In genomic region chr15:27993996-27994775, GRCh38 we compare ENCODE assay signal across 29 cellular contexts.
A peak's percentile ranks its signal among the peaks of the same experiment; 100 is the strongest.
DNase-seq lines count a peak whose midpoint lies in the region; ATAC-seq, FAIRE-seq and TF ChIP-seq lines count a peak whose summit lies in the region.
"Had no signal": no experiment of that assay in that cellular context is flagged by ENCODE, and none has a peak within 500 bp of the region (broad histone marks: within the 10 kb centered on the region; RNA-seq: fewer than 3 reads in every experiment).

No MANE protein-coding gene starts in this region.

- intact Hi-C loops in activated CD8-positive, alpha-beta T cell treated with anti-CD3 and anti-CD28 coated beads for 36 hours (cut with micrococcal nuclease) = no loop called here
- intact Hi-C loops in left colon (cut with DNase I, micrococcal nuclease) = no loop called here

- no peak overlapping the region for H2BK20ac ChIP-seq in H1 (ENCODE audit: low read length)

- H3K9ac ChIP-seq in H1 (replicated peaks in 1 of 4; ENCODE audit: extremely low read depth in 1 of 4, low read depth in 3 of 4, low read length in 3 of 4) = no peak overlapping the region
- H3K9ac ChIP-seq: BLaER1 had no signal

- FAIRE-seq in H1 (lab: Jason Lieb, UNC) = no peak
- FAIRE-seq: GM18507, kidney had no signal

- no peak for TF ChIP-seq RAD21 in H1 (IDR thresholded peaks at IDR 0.05 in 1 of 2, conservative IDR thresholded peaks at IDR 0.05 in 1 of 2; ENCODE audit: low read depth in 2 of 2, low read length in 2 of 2)

- no peak overlapping the region for H3K4me2 ChIP-seq in H1 (ENCODE audit: insufficient read depth in 1 of 2, low read depth in 2 of 2, low read length in 2 of 2)
- H3K4me2 ChIP-seq: BLaER1, smooth muscle cell had no signal

- H3K9me3 Mint-ChIP-seq in activated CD8-positive, alpha-beta T cell treated with anti-CD3 and anti-CD28 coated beads for 36 hours = no peaks in the 10 kb centered on the region

- no peak for TF ChIP-seq EP300 in H1 (IDR thresholded peaks at IDR 0.05; ENCODE audit: borderline replicate concordance in 1 of 2, low read depth in 2 of 2, low read length in 2 of 2)

- no peaks in the 10 kb centered on the region for H3K4me1 Mint-ChIP-seq in activated CD8-positive, alpha-beta T cell treated with anti-CD3 and anti-CD28 coated beads for 36 hours (ENCODE audit: low read depth)
- H3K4me1 Mint-ChIP-seq: IgD-negative memory B cell, WTC11 had no signal

- H4K91ac ChIP-seq in H1 (replicated peaks; ENCODE audit: insufficient read length, low read length) = no peak overlapping the region

- H3K56ac ChIP-seq in H1 (replicated peaks; ENCODE audit: insufficient read length, low read depth, low read length) = no peak overlapping the region

- no peaks in the 10 kb centered on the region for H3K27me3 Mint-ChIP-seq in activated CD8-positive, alpha-beta T cell treated with anti-CD3 and anti-CD28 coated beads for 36 hours
- H3K27me3 Mint-ChIP-seq: IgD-negative memory B cell had no signal

- no peak overlapping the region for H3K4ac ChIP-seq in H1 (replicated peaks; ENCODE audit: insufficient read length, low read depth, low read length)

- H4K5ac ChIP-seq in H1 (ENCODE audit: insufficient read length, low read depth, low read length) = no peak overlapping the region

- no peak overlapping the region for H3K27ac ChIP-seq in H1 (ENCODE audit: low read depth, low read length)
- H3K27ac ChIP-seq: BLaER1, ovary, right atrium auricular region, transverse colon had no signal

- no peaks in the 10 kb centered on the region for H3K79me1 ChIP-seq in H1 (ENCODE audit: low read depth, low read length)

- no peak overlapping the region for H4K8ac ChIP-seq in H1 (ENCODE audit: extremely low read depth, insufficient read depth, low read length)

- no peaks in the 10 kb centered on the region for H4K20me1 ChIP-seq in H1 (replicated peaks in 1 of 2; ENCODE audit: control insufficient read depth in 1 of 2, insufficient read depth in 2 of 2, low read length in 2 of 2)
- H4K20me1 ChIP-seq: BLaER1 had no signal

- H3K9me3 ChIP-seq in H1 (ENCODE audit: insufficient read depth in 2 of 2, low read depth in 1 of 2, low read length in 1 of 2) = no peaks in the 10 kb centered on the region
- H3K9me3 ChIP-seq: BLaER1, HAP-1, mucosa of descending colon, ovary, right atrium auricular region, transverse colon had no signal

- no peak overlapping the region for H2BK120ac ChIP-seq in H1 (replicated peaks; ENCODE audit: low read depth, low read length)

- H3K79me2 ChIP-seq in H1 (ENCODE audit: control insufficient read depth in 1 of 2, insufficient read depth in 2 of 2, low read length in 2 of 2) = no peaks in the 10 kb centered on the region

- no peaks in the 10 kb centered on the region for H3K27me3 ChIP-seq in H1 (replicated peaks in 1 of 4; ENCODE audit: control insufficient read depth in 3 of 4, extremely low read depth in 1 of 4, insufficient read depth in 3 of 4, low read length in 3 of 4)
- H3K27me3 ChIP-seq: BLaER1, ovary, right atrium auricular region, transverse colon had no signal

- H3K36me3 ChIP-seq in H1 (ENCODE audit: control insufficient read depth in 2 of 4, insufficient read depth in 4 of 4, low read length in 3 of 4) = no peaks in the 10 kb centered on the region
- H3K36me3 ChIP-seq: BLaER1, HAP-1, ovary, right atrium auricular region, transverse colon had no signal

- no peak overlapping the region for H2AFZ ChIP-seq in H1 (ENCODE audit: low read length)

- TF ChIP-seq POLR2A in H1 (IDR thresholded peaks at IDR 0.05; ENCODE audit: control extremely low read depth in 1 of 2, low read depth in 2 of 2, low read length in 2 of 2) = no peak

- H3K4me3 Mint-ChIP-seq in activated CD8-positive, alpha-beta T cell treated with anti-CD3 and anti-CD28 coated beads for 36 hours = no peak overlapping the region
- H3K4me3 Mint-ChIP-seq: activated T-cell treated with anti-CD3 and anti-CD28 coated beads, Interleukin-2, amount 50 U/mL, for 72 hours; natural killer cell treated with Interleukin-12 subunit alpha and Interleukin-12 subunit beta and Interleukin-15 and Interleukin-18, amount 100 ng/mL, for 72 hours; WTC11 had no signal

- DNase-seq in SHP77 (lab: John Stamatoyannopoulos, UW) (peak; percentile 5 to 49), SHP77 treated with DMSO at 0.1 percent for 48 hours (lab: John Stamatoyannopoulos, UW) (no peak), NCI-H2171 (lab: John Stamatoyannopoulos, UW) (peak; percentile 54), H1 (ENCODE audit: low read depth in 1 of 2, low spot score in 2 of 2) (no peak), dedifferentiated amniotic fluid mesenchymal stem cell (ENCODE audit: extremely low spot score) (no peak), left colon (no peak)
- no peak for DNase-seq in activated CD8-positive, alpha-beta T cell treated with anti-CD3 and anti-CD28 coated beads for 36 hours
- DNase-seq: activated naive CD4-positive, alpha-beta T cell; activated T-cell treated with anti-CD3 and anti-CD28 coated beads, Interleukin-2, amount 50 U/mL, for 72 hours; effector CD8-positive, alpha-beta T cell; kidney; mucosa of descending colon; NCI-H146; NK-92 treated with Interleukin-12 subunit alpha and Interleukin-12 subunit beta, amount 100 ng/mL, for 24 hours; ovary; PC-3; stimulated activated CD4-positive, alpha-beta T cell treated with anti-CD3 and anti-CD28 coated beads, Interleukin-1b, Interleukin-23, amount 100 ng/mL, for 48 hours; T1000; transverse colon had no signal

- 92% methylated on average over 16 of the region's 16 CpGs; no CpG with 5 or more reads in 1 of the 2 experiments for WGBS in H1 (ENCODE audit: extremely low coverage in 1 of 2, insufficient coverage in 1 of 2, insufficient read length in 1 of 2, insufficient replicate concordance in 2 of 2, low coverage in 1 of 2, low lambda C conversion rate in 2 of 2, missing lambda C conversion rate in 1 of 2), 2 experiments

- H2BK15ac ChIP-seq in H1 (ENCODE audit: low read length) = no peak overlapping the region

- H3K36me3 Mint-ChIP-seq in activated CD8-positive, alpha-beta T cell treated with anti-CD3 and anti-CD28 coated beads for 36 hours (ENCODE audit: low read depth) = no peaks in the 10 kb centered on the region
- H3K36me3 Mint-ChIP-seq: WTC11 had no signal

- no peaks in the 10 kb centered on the region for H3K23me2 ChIP-seq in H1 (ENCODE audit: low read depth, low read length)

- no peak for TF ChIP-seq CTCF in H1 (IDR thresholded peaks at IDR 0.05; ENCODE audit: control extremely low read depth in 1 of 3, insufficient read depth in 1 of 3, low read depth in 1 of 3, low read length in 3 of 3)
- no peak for TF ChIP-seq CTCF in activated CD8-positive, alpha-beta T cell treated with anti-CD3 and anti-CD28 coated beads for 36 hours (IDR thresholded peaks at IDR 0.05)

- no peak overlapping the region for H3K18ac ChIP-seq in H1 (ENCODE audit: extremely low read depth, low read length)

- ATAC-seq in activated CD8-positive, alpha-beta T cell treated with anti-CD3 and anti-CD28 coated beads for 36 hours = no peak
- ATAC-seq in left colon = no peak
- ATAC-seq: activated T-cell treated with anti-CD3 and anti-CD28 coated beads, Interleukin-2, amount 50 U/mL, for 72 hours; mucosa of descending colon; natural killer cell treated with Interleukin-12 subunit alpha and Interleukin-12 subunit beta and Interleukin-15 and Interleukin-18, amount 100 ng/mL, for 72 hours; PC-3; Right ventricle myocardium inferior; WTC11 had no signal

- CTCF ChIA-PET in H1 (lab: Charles Lee; ENCODE audit: partially characterized antibody) = interaction anchor here (1.3 kb wide), 1 partner anchor 313 kb away, joined by 3 read pairs; no protein-coding TSS in a partner anchor
- CTCF ChIA-PET in activated CD8-positive, alpha-beta T cell treated with anti-CD3 and anti-CD28 coated beads for 36 hours (lab: Charles Lee) = no interaction called here

- H3K27ac Mint-ChIP-seq in activated CD8-positive, alpha-beta T cell treated with anti-CD3 and anti-CD28 coated beads for 36 hours = no peak overlapping the region
- H3K27ac Mint-ChIP-seq: activated T-cell treated with anti-CD3 and anti-CD28 coated beads, Interleukin-2, amount 50 U/mL, for 72 hours; IgD-negative memory B cell; natural killer cell treated with Interleukin-12 subunit alpha and Interleukin-12 subunit beta and Interleukin-15 and Interleukin-18, amount 100 ng/mL, for 72 hours; WTC11 had no signal

- POLR2A ChIA-PET in H1 (lab: Charles Lee; ENCODE audit: partially characterized antibody) = no interaction called here
- POLR2A ChIA-PET in activated CD8-positive, alpha-beta T cell treated with anti-CD3 and anti-CD28 coated beads for 36 hours (lab: Charles Lee) = no interaction called here

- no peak overlapping the region for H3K4me3 ChIP-seq in H1 (ENCODE audit: extremely low read depth in 1 of 4, insufficient read depth in 2 of 4, low read depth in 3 of 4, low read length in 4 of 4)
- H3K4me3 ChIP-seq: BLaER1, HAP-1, lung, mucosa of descending colon, ovary, right atrium auricular region, smooth muscle cell, transverse colon had no signal

- H2AK5ac ChIP-seq in H1 (ENCODE audit: low read depth, low read length) = 0 out of 2 replicates have a peak overlapping the region, but pooled peaks have one; percentile 53

- no peak overlapping the region for H2BK5ac ChIP-seq in H1 (ENCODE audit: low read depth, low read length)

- H3K23ac ChIP-seq in H1 (ENCODE audit: insufficient read length) = no peak overlapping the region

- no peaks in the 10 kb centered on the region for H3K4me1 ChIP-seq in H1 (replicated peaks in 1 of 4; ENCODE audit: control insufficient read depth in 3 of 4, insufficient read depth in 4 of 4, low read length in 3 of 4)
- H3K4me1 ChIP-seq: BLaER1, HAP-1, right atrium auricular region, transverse colon had no signal

- H2BK12ac ChIP-seq in H1 (ENCODE audit: low read depth, low read length) = no peak overlapping the region

- H3K14ac ChIP-seq in H1 (ENCODE audit: insufficient read length) = no peak overlapping the region

TF ChIP-seq in H1, 55 proteins besides CTCF, POLR2A, EP300 and RAD21:
- TF ChIP-seq TCF12 (IDR thresholded peaks at IDR 0.05; ENCODE audit: low read depth, low read length) (no peak), NANOG (IDR thresholded peaks at IDR 0.05; ENCODE audit: insufficient read depth, low read depth, low read length, poor library complexity, severe bottlenecking) (no peak), POU5F1 (IDR thresholded peaks at IDR 0.05; ENCODE audit: low read depth, low read length) (no peak), BRCA1 (IDR thresholded peaks at IDR 0.05; ENCODE audit: low read depth, low read length) (no peak), JUND (IDR thresholded peaks at IDR 0.05; ENCODE audit: low read length) (no peak), SP4 (IDR thresholded peaks at IDR 0.05; ENCODE audit: low read length) (no peak), SAP30 (IDR thresholded peaks at IDR 0.05; ENCODE audit: insufficient read depth, insufficient replicate concordance, low read length) (no peak), RNF2 (IDR thresholded peaks at IDR 0.05; ENCODE audit: borderline replicate concordance, low read depth, low read length, missing control alignments, poor library complexity, severe bottlenecking) (no peak), MAFK (IDR thresholded peaks at IDR 0.05; ENCODE audit: low read depth, low read length) (no peak)
TF ChIP-seq in H1: peak in this region for 0.

Comparison
In these comparisons a context has a peak if more than half of its experiments do, and no peak if none do; other contexts are left out.
1. DNase-seq: peak in SHP77 (2 of 2) and NCI-H2171 (single experiment); none in SHP77 treated with DMSO at 0.1 percent for 48 hours (single experiment), H1 (0 of 2), dedifferentiated amniotic fluid mesenchymal stem cell (single experiment), activated CD8-positive, alpha-beta T cell treated with anti-CD3 and anti-CD28 coated beads for 36 hours (single experiment) and left colon (0 of 2).